In the genomic region with DNA sequence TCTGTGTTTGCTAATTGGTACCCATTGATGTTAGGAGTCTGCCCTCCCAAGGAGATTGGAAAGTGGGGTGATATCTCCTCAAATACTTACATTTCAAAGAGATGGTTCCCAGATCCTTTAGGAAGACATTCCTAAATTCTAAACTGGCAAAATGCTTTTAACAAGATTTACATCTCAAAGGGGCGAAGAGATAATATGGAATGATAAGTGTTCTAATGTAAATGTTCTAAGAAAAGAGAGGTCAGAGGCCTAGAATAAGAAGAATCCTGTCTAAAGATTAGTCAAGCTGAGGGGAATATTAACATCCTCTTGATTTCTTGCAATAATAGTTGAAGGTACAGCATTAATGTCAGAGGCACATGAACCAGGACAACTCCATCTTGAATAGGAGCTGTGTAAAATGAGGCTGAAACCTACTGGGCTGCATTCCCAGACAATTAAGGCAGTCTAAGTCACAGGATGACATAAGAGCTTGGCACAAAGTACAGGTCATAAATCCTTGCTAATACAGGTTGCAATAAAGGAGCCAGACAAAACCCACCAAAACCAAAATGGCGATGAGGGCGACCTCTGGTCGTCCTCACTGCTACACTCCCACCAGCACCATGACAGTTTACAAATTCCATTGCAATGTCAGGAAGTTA, we compare ENCODE assay signal across 1 cellular context.
TF ChIP-seq lines count a peak whose summit lies in the region.

No MANE protein-coding gene starts in this region.

TF ChIP-seq in H1, 55 proteins besides CTCF, POLR2A, EP300 and RAD21 (continued from another document):
- TF ChIP-seq TBP (IDR thresholded peaks at IDR 0.05; ENCODE audit: low read depth, low read length) (no peak), RXRA (IDR thresholded peaks at IDR 0.05; ENCODE audit: insufficient read depth, low read depth, low read length) (no peak), TCF12 (IDR thresholded peaks at IDR 0.05; ENCODE audit: low read depth, low read length) (no peak), HDAC6 (IDR thresholded peaks at IDR 0.05; ENCODE audit: low read depth, low read length) (no peak), TEAD4 (IDR thresholded peaks at IDR 0.05; ENCODE audit: low read depth, low read length) (no peak)
